ENCODE assay signal across 16 cellular contexts in the genomic region with DNA sequence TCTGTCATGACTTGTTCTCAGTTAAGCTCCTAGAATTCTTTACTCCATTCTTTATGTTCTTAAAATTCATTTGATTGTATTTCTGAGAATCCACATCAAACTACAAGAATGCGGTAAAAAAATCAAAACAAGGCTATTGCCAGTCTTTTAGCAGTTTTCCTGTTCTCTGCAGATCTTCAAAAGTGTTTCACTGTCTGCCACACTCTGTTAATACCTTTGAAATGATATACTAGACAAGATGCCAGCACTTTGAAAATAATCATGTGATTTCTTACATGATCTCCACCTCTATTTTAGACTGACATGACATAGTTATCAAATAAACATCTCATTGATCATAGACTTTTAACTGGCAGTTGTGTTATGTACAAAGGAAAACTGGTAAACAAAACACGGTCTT. TPM values are rescaled to one million over a fixed set of nuclear protein-coding genes. Genes with fewer than 3 reads are reported as not detected.
DNase-seq lines count a peak whose midpoint lies in the region; ATAC-seq and TF ChIP-seq lines count a peak whose summit lies in the region.
"Had no signal": no experiment of that assay in that cellular context is flagged by ENCODE, and none has a peak within 500 bp of the region (broad histone marks: within the 10 kb centered on the region; RNA-seq: fewer than 3 reads in every experiment).

No MANE protein-coding gene starts in this region.

- H4K20me1 ChIP-seq in OCI-LY3 (ENCODE audit: insufficient read depth, low read length), result 0 out of 2 replicates have a peak, but pooled peaks cover 3% of the 10 kb centered on the region

- no peak overlapping the region for H2AFZ ChIP-seq in OCI-LY3 (ENCODE audit: low read depth, low read length)

- H3K4me1 Mint-ChIP-seq in activated T-cell treated with anti-CD3 and anti-CD28 coated beads, Interleukin-2, amount 50 U/mL, for 4 hours (ENCODE audit: low read depth), result peaks cover 7% of the 10 kb centered on the region
- peaks cover 0 to 10% (median 4%) of the 10 kb centered on the region in 4 donors for H3K4me1 Mint-ChIP-seq in CD4-positive, CD25-positive, alpha-beta regulatory T cell

- no peaks in the 10 kb centered on the region for H3K9me3 ChIP-seq in CD4-positive, CD25-positive, alpha-beta regulatory T cell (ENCODE audit: control insufficient read depth in 2 of 2, low read length in 2 of 2)
- no peaks in the 10 kb centered on the region; the same call in 1 of the 2 replicates for H3K9me3 ChIP-seq in OCI-LY3 (ENCODE audit: insufficient read depth, low read length)
- H3K9me3 ChIP-seq in colonic mucosa, result no peaks in the 10 kb centered on the region
- H3K9me3 ChIP-seq: HAP-1 had no signal

- TF ChIP-seq CTCF in OCI-LY3 (IDR thresholded peaks at IDR 0.05; ENCODE audit: low read depth, low read length) (no peak), colonic mucosa (IDR thresholded peaks at IDR 0.05) (no peak)

- ATAC-seq in activated T-cell treated with anti-CD3 and anti-CD28 coated beads, Interleukin-2, amount 50 U/mL, for 4 hours, result no peak
- peak; percentile 70 to 84 for ATAC-seq in CD4-positive, CD25-positive, alpha-beta regulatory T cell (ENCODE audit: low read depth in 2 of 2)

- no peaks in the 10 kb centered on the region for H3K79me2 ChIP-seq in OCI-LY3 (ENCODE audit: low read length)

- no peaks in the 10 kb centered on the region for H3K27me3 Mint-ChIP-seq in activated T-cell treated with anti-CD3 and anti-CD28 coated beads, Interleukin-2, amount 50 U/mL, for 4 hours (ENCODE audit: low read depth)
- peaks cover 5% of the 10 kb centered on the region for H3K27me3 Mint-ChIP-seq in CD4-positive, CD25-positive, alpha-beta regulatory T cell

- no peak overlapping the region for H3K4me3 ChIP-seq in CD4-positive, CD25-positive, alpha-beta regulatory T cell (ENCODE audit: low read depth, low read length)
- H3K4me3 ChIP-seq in OCI-LY3 (ENCODE audit: low read length), result no peak overlapping the region
- H3K4me3 ChIP-seq in colonic mucosa, result no peak overlapping the region
- H3K4me3 ChIP-seq: HAP-1 had no signal

- H3K9ac ChIP-seq in OCI-LY3 (ENCODE audit: low read length) (no peak overlapping the region), colonic mucosa (ENCODE audit: low read depth in 2 of 2, low read length in 2 of 2) (no peak overlapping the region)

- peak overlapping the region; percentile 19 for H3K4me3 Mint-ChIP-seq in activated T-cell treated with anti-CD3 and anti-CD28 coated beads, Interleukin-2, amount 50 U/mL, for 4 hours
- H3K4me3 Mint-ChIP-seq in CD4-positive, CD25-positive, alpha-beta regulatory T cell, result peak overlapping the region in 1 of 4 donors; percentile 0
- H3K4me3 Mint-ChIP-seq: CD14-positive monocyte had no signal

- intact Hi-C loops in colonic mucosa (cut with DNase I), result no loop called here

- H3K9me3 Mint-ChIP-seq in activated T-cell treated with anti-CD3 and anti-CD28 coated beads, Interleukin-2, amount 50 U/mL, for 4 hours, result no peaks in the 10 kb centered on the region
- peaks cover 0 to 2% (median 0%) of the 10 kb centered on the region in 7 donors for H3K9me3 Mint-ChIP-seq in CD4-positive, CD25-positive, alpha-beta regulatory T cell

- no peaks in the 10 kb centered on the region for H3K36me3 ChIP-seq in CD4-positive, CD25-positive, alpha-beta regulatory T cell (ENCODE audit: control insufficient read depth, insufficient read depth, low read length)
- H3K36me3 ChIP-seq in OCI-LY3 (replicated peaks; ENCODE audit: low read depth, low read length) (no peaks in the 10 kb centered on the region), colonic mucosa (no peaks in the 10 kb centered on the region)
- H3K36me3 ChIP-seq: HAP-1 had no signal

- H3K4me1 ChIP-seq in CD4-positive, CD25-positive, alpha-beta regulatory T cell (ENCODE audit: control insufficient read depth, insufficient read depth, low read length, poor library complexity, severe bottlenecking), result no peaks in the 10 kb centered on the region
- H3K4me1 ChIP-seq in OCI-LY3 (ENCODE audit: low read length), result peaks cover 32% of the 10 kb centered on the region
- no peaks in the 10 kb centered on the region for H3K4me1 ChIP-seq in colonic mucosa
- H3K4me1 ChIP-seq: HAP-1 had no signal

- peak overlapping the region; percentile 60; the same call in 1 of the 2 replicates for H3K4me2 ChIP-seq in OCI-LY3 (ENCODE audit: low read length)

- no peaks in the 10 kb centered on the region for H3K27me3 ChIP-seq in CD4-positive, CD25-positive, alpha-beta regulatory T cell (ENCODE audit: control insufficient read depth, insufficient read depth, low read length)
- H3K27me3 ChIP-seq in OCI-LY3 (ENCODE audit: low read depth, low read length) (peaks cover 36% of the 10 kb centered on the region), colonic mucosa (no peaks in the 10 kb centered on the region)

- no peak for DNase-seq in activated T-cell treated with anti-CD3 and anti-CD28 coated beads, Interleukin-2, amount 50 U/mL, for 4 hours
- DNase-seq in activated T-cell treated with anti-CD3 and anti-CD28 coated beads, Interleukin-2, amount 50 U/mL, for 1 hour, result no peak
- DNase-seq in CD4-positive, CD25-positive, alpha-beta regulatory T cell, result peak in 1 of 3 donors; percentile 35
- peak; percentile 21 for DNase-seq in central memory CD4-positive, alpha-beta T cell
- DNase-seq in HPDE6-E6E7 (ENCODE audit: extremely low spot score) (no peak), colonic mucosa (no peak), Kasumi-1 (lab: John Stamatoyannopoulos, UW) (no peak)
- DNase-seq: DMS153, DMS79 treated with DMSO at 0.1 percent for 48 hours, EL had no signal

- no peak overlapping the region for H3K27ac ChIP-seq in CD4-positive, CD25-positive, alpha-beta regulatory T cell (ENCODE audit: insufficient read depth, low read length, poor library complexity, severe bottlenecking)
- H3K27ac ChIP-seq in OCI-LY3 (ENCODE audit: low read length) (no peak overlapping the region), colonic mucosa (no peak overlapping the region)
- H3K27ac ChIP-seq: 22Rv1 had no signal

- H3K36me3 Mint-ChIP-seq in activated T-cell treated with anti-CD3 and anti-CD28 coated beads, Interleukin-2, amount 50 U/mL, for 4 hours (ENCODE audit: insufficient read depth), result no peaks in the 10 kb centered on the region
- no peaks in the 10 kb centered on the region for H3K36me3 Mint-ChIP-seq in CD4-positive, CD25-positive, alpha-beta regulatory T cell
- H3K36me3 Mint-ChIP-seq: CD14-positive monocyte had no signal

- H3K27ac Mint-ChIP-seq in CD4-positive, CD25-positive, alpha-beta regulatory T cell, result peak overlapping the region in 1 of 3 donors; percentile 5

RNA-seq across cellular contexts. Expression of a gene that starts 30.1 kb away (rescaled TPM):
- 10 to 100 TPM in 2 of 3 donors, 1 to 10 TPM in 1; 7.4 to 13.2 (median 10.6) TPM for total RNA-seq in activated T-cell treated with anti-CD3 and anti-CD28 coated beads, Interleukin-2, amount 50 U/mL, for 4 hours
- total RNA-seq in CD4-positive, CD25-positive, alpha-beta regulatory T cell, result 78.9 TPM
- 10 to 100 TPM; 11.7 to 13.4 (median 12.6) TPM for polyA plus RNA-seq in CD4-positive, CD25-positive, alpha-beta regulatory T cell
- 10 to 100 TPM; 22.5 to 26.8 TPM for total RNA-seq in colonic mucosa
- total RNA-seq: A673 had no signal
- polyA plus RNA-seq: BJ had no signal

Comparison
In these comparisons a context has a peak if more than half of its experiments do, and no peak if none do; other contexts are left out.
1. ATAC-seq: peak in CD4-positive, CD25-positive, alpha-beta regulatory T cell (2 of 2); none in activated T-cell treated with anti-CD3 and anti-CD28 coated beads, Interleukin-2, amount 50 U/mL, for 4 hours (0 of 2).